Comparison of ENCODE assay signal across 8 cellular contexts in genomic region chr17:47530557-47531227, GRCh38. TPM values are rescaled to one million over a fixed set of nuclear protein-coding genes. Genes with fewer than 3 reads are reported as not detected.
DNase-seq lines count a peak whose midpoint lies in the region; ATAC-seq and TF ChIP-seq lines count a peak whose summit lies in the region.
"Not testable (repeated sequence)": the region's sequence is repeated elsewhere in the genome, so short reads cannot be mapped to it uniquely, and the experiment has no call there.

A gene with protein sequence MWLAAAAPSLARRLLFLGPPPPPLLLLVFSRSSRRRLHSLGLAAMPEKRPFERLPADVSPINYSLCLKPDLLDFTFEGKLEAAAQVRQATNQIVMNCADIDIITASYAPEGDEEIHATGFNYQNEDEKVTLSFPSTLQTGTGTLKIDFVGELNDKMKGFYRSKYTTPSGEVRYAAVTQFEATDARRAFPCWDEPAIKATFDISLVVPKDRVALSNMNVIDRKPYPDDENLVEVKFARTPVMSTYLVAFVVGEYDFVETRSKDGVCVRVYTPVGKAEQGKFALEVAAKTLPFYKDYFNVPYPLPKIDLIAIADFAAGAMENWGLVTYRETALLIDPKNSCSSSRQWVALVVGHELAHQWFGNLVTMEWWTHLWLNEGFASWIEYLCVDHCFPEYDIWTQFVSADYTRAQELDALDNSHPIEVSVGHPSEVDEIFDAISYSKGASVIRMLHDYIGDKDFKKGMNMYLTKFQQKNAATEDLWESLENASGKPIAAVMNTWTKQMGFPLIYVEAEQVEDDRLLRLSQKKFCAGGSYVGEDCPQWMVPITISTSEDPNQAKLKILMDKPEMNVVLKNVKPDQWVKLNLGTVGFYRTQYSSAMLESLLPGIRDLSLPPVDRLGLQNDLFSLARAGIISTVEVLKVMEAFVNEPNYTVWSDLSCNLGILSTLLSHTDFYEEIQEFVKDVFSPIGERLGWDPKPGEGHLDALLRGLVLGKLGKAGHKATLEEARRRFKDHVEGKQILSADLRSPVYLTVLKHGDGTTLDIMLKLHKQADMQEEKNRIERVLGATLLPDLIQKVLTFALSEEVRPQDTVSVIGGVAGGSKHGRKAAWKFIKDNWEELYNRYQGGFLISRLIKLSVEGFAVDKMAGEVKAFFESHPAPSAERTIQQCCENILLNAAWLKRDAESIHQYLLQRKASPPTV (plus strand): TSS chr17:47531108. CDS start chr17:47531301, 193 bp downstream.

- peak within 1 kb of the TSS; percentile 84 for H3K4me3 Mint-ChIP-seq in Caco-2 (ENCODE audit: unreplicated experiment)
- peak within 1 kb of the TSS; percentile 88 to 97 (median 92) for H3K4me3 Mint-ChIP-seq in IgD-negative memory B cell

- TF ChIP-seq CTCF in Caco-2 (IDR thresholded peaks at IDR 0.05; ENCODE audit: insufficient read depth in 1 of 2, low read depth in 1 of 2, low read length in 1 of 2, severe bottlenecking in 1 of 2, unreplicated experiment in 1 of 2); epithelial cell of esophagus (IDR thresholded peaks at IDR 0.05; ENCODE audit: insufficient read depth, low read depth, low read length, missing control alignments): not testable (repeated sequence)

- peak within 1 kb of the TSS; percentile 61 for H3K4me3 ChIP-seq in Caco-2 (ENCODE audit: low read depth, low read length)
- H3K4me3 ChIP-seq in epithelial cell of esophagus (ENCODE audit: low read length): peak within 1 kb of the TSS; percentile 61

- intact Hi-C loops in Caco-2 (cut with micrococcal nuclease; ENCODE audit: unreplicated experiment): not testable (repeated sequence)

- not testable (repeated sequence) for H3K27me3 ChIP-seq in Caco-2 (replicated peaks; ENCODE audit: control insufficient read depth, insufficient read depth, low read length)

- H3K27me3 Mint-ChIP-seq in Caco-2 (ENCODE audit: insufficient read depth, unreplicated experiment); IgD-negative memory B cell: not testable (repeated sequence)

- not testable (repeated sequence) for H3K4me1 Mint-ChIP-seq in Caco-2 (ENCODE audit: low read depth, unreplicated experiment); IgD-negative memory B cell

- ATAC-seq in GM21529 (IDR thresholded peaks at IDR 0.05; ENCODE audit: unreplicated experiment): peak; percentile 67

- H3K36me3 ChIP-seq in Caco-2 (ENCODE audit: control insufficient read depth, insufficient read depth, low read length): not testable (repeated sequence)

- CTCF ChIA-PET in Caco-2 (lab: Charles Lee): interaction anchor here (0.6 kb wide), 1 partner anchor 1630 kb away, joined by 3 read pairs; no protein-coding TSS in a partner anchor

- not testable (repeated sequence) for H3K9me3 ChIP-seq in Caco-2

- not testable (repeated sequence) for H3K9me3 Mint-ChIP-seq in Caco-2 (ENCODE audit: unreplicated experiment); IgD-negative memory B cell

- H3K27ac Mint-ChIP-seq in Caco-2 (ENCODE audit: unreplicated experiment) (peak within 1 kb of the TSS; percentile 89), IgD-negative memory B cell (peak within 1 kb of the TSS; percentile 78 to 94 (median 93))

- DNase-seq in Caco-2: peak; percentile 91 to 95
- peak; percentile 89 for DNase-seq in OCI-M1 (lab: John Stamatoyannopoulos, UW)
- DNase-seq in activated T-cell treated with anti-CD3 and anti-CD28 coated beads for 48 hours (ENCODE audit: low read depth): peak; percentile 87
- peak; percentile 85 for DNase-seq in epithelial cell of esophagus (ENCODE audit: low read depth)
- peak; percentile 78 for DNase-seq in midbrain (lab: John Stamatoyannopoulos, UW)
- DNase-seq in stimulated activated CD8-positive, alpha-beta memory T cell treated with anti-CD3 and anti-CD28 coated beads, Interleukin-15, amount 100 ng/mL, for 24 hours (ENCODE audit: low read depth): peak; percentile 78

- BruUV-seq in Caco-2 (replicated peaks; lab: Mats Ljungman, UMichigan): not testable (repeated sequence)

- POLR2A ChIA-PET in Caco-2 (lab: Charles Lee): not testable (repeated sequence)

- H3K4me1 ChIP-seq in Caco-2: not testable (repeated sequence)

- H3K36me3 Mint-ChIP-seq in Caco-2 (ENCODE audit: insufficient read depth, unreplicated experiment): peaks cover 25% of the 10 kb centered on the region
- not testable (repeated sequence) for H3K36me3 Mint-ChIP-seq in IgD-negative memory B cell

RNA-seq across cellular contexts. Expression of the gene that starts here (rescaled TPM):
- total RNA-seq in Caco-2 (2022): 139 and 155 TPM in 2 replicates
- polyA plus RNA-seq in IgD-negative memory B cell: 45.0 TPM

Comparison
In these comparisons a context has a peak if more than half of its experiments do, and no peak if none do; other contexts are left out.
1. Peak in every context shown above with its lines: DNase-seq, ATAC-seq and H3K4me3 ChIP-seq.